In genomic region chr4:78656968-78657445, GRCh38 we compare ENCODE assay signal across 1 cellular context.
TF ChIP-seq lines count a peak whose summit lies in the region.

No MANE protein-coding gene starts in this region.

TF ChIP-seq in K562, 482 proteins besides CTCF, POLR2A, EP300 and RAD21 (continued from another document):
- TF ChIP-seq E2F5 (CRISPR knock-in tag; IDR thresholded peaks at IDR 0.05): no peak
- no peak for TF ChIP-seq ZNF274 (IDR thresholded peaks at IDR 0.05; ENCODE audit: borderline replicate concordance, low read depth, low read length)
- TF ChIP-seq FOXK2 (conservative IDR thresholded peaks at IDR 0.05 in 1 of 2, IDR thresholded peaks at IDR 0.05 in 1 of 2; ENCODE audit: low read depth in 2 of 2): peak in 1 of 2 experiments; percentile 55; a peak in 2 of 4 replicates
- no peak for TF ChIP-seq CCAR2 (IDR thresholded peaks at IDR 0.05; ENCODE audit: low read depth, low read length)
TF ChIP-seq in K562: peak in this region for 67.
